In genomic region chr6:21935142-21935541, GRCh38 we compare ENCODE assay signal across 16 cellular contexts.
DNase-seq lines count a peak whose midpoint lies in the region; ATAC-seq and TF ChIP-seq lines count a peak whose summit lies in the region.
"Had no signal": no experiment of that assay in that cellular context is flagged by ENCODE, and none has a peak within 500 bp of the region (broad histone marks: within the 10 kb centered on the region; RNA-seq: fewer than 3 reads in every experiment).

No MANE protein-coding gene starts in this region.

- TF ChIP-seq CTCF in Panc1 (IDR thresholded peaks at IDR 0.05): no peak
- TF ChIP-seq CTCF in endodermal cell (conservative IDR thresholded peaks at IDR 0.05): no peak
- no peak for TF ChIP-seq CTCF in CD4-positive, alpha-beta T cell (IDR thresholded peaks at IDR 0.05)
- no peak for TF ChIP-seq CTCF in left lung (IDR thresholded peaks at IDR 0.05)

- H3K4me1 ChIP-seq in GM23248 (ENCODE audit: insufficient read depth) (peaks cover 14% of the 10 kb centered on the region), Panc1 (ENCODE audit: control insufficient read depth, insufficient read depth, low read length) (no peaks in the 10 kb centered on the region), endodermal cell (ENCODE audit: control insufficient read depth, insufficient read depth, low read length) (no peaks in the 10 kb centered on the region), left lung (no peaks in the 10 kb centered on the region)
- H3K4me1 ChIP-seq: BLaER1 treated with 17β-estradiol and CSF1 and Interleukin-3, amounts not matched to agents 10 nM and 100 nM; HAP-1 had no signal

- in situ Hi-C loops in GM23248 (cut with MboI) (loop anchor here (10.0 kb wide), 1 partner anchor 330 kb away; no protein-coding TSS in a partner anchor), Panc1 (cut with HindIII; ENCODE audit: low pct_unique_long_range_greater_than_20kb, low sequenced_read_pairs) (no loop called here)

- no peak overlapping the region for H3K4me3 ChIP-seq in GM23248
- H3K4me3 ChIP-seq in Panc1 (ENCODE audit: low read depth in 2 of 2, low read length in 2 of 2): no peak overlapping the region
- no peak overlapping the region for H3K4me3 ChIP-seq in endodermal cell (ENCODE audit: low read length)
- H3K4me3 ChIP-seq in left lung: no peak overlapping the region
- H3K4me3 ChIP-seq: BLaER1 treated with 17β-estradiol and CSF1 and Interleukin-3, amounts not matched to agents 10 nM and 100 nM; HAP-1 had no signal

- H3K4me3 Mint-ChIP-seq in endodermal cell: no peak overlapping the region
- H3K4me3 Mint-ChIP-seq in CD4-positive, alpha-beta T cell: no peak overlapping the region
- H3K4me3 Mint-ChIP-seq: B cell; CD8-positive, alpha-beta memory T cell; HFFc6 had no signal

- intact Hi-C loops in Panc1 (cut with micrococcal nuclease; ENCODE audit: unreplicated experiment): loop anchor here (5.0 to 10.0 kb wide), 2 partner anchors 200 to 338 kb away; no protein-coding TSS in a partner anchor
- intact Hi-C loops in CD4-positive, alpha-beta T cell (cut with DNase I, micrococcal nuclease): no loop called here
- intact Hi-C loops in left lung (cut with DNase I): loop anchor here in 1 of 2 donors (10.0 kb wide), 1 partner anchor 340 kb away; the partner anchor contains the start of gene SOX4

- H3K79me2 ChIP-seq in GM23248 (ENCODE audit: insufficient read depth): no peaks in the 10 kb centered on the region

- H3K36me3 ChIP-seq in GM23248 (ENCODE audit: low read depth) (no peaks in the 10 kb centered on the region), Panc1 (ENCODE audit: control insufficient read depth, insufficient read depth, low read length) (no peaks in the 10 kb centered on the region), endodermal cell (ENCODE audit: control insufficient read depth, insufficient read depth, low read length) (peaks cover 46% of the 10 kb centered on the region), left lung (no peaks in the 10 kb centered on the region)
- H3K36me3 ChIP-seq: BLaER1 treated with 17β-estradiol and CSF1 and Interleukin-3, amounts not matched to agents 10 nM and 100 nM; HAP-1 had no signal

- H3K9me3 Mint-ChIP-seq in endodermal cell: peaks cover 10% of the 10 kb centered on the region
- peaks cover 7% of the 10 kb centered on the region for H3K9me3 Mint-ChIP-seq in CD4-positive, alpha-beta T cell
- H3K9me3 Mint-ChIP-seq: HFFc6 had no signal

- H2AFZ ChIP-seq in GM23248: no peak overlapping the region

- H3K9me2 ChIP-seq in GM23248 (ENCODE audit: insufficient read depth): no peaks in the 10 kb centered on the region

- H3K27ac Mint-ChIP-seq in endodermal cell: peak overlapping the region; percentile 6
- H3K27ac Mint-ChIP-seq in CD4-positive, alpha-beta T cell: no peak overlapping the region
- H3K27ac Mint-ChIP-seq: B cell; CD8-positive, alpha-beta memory T cell; HFFc6 had no signal

- H4K20me1 ChIP-seq in GM23248 (ENCODE audit: insufficient read depth): no peaks in the 10 kb centered on the region
- H4K20me1 ChIP-seq: BLaER1 treated with 17β-estradiol and CSF1 and Interleukin-3, amounts not matched to agents 10 nM and 100 nM had no signal

- peaks cover 40% of the 10 kb centered on the region for H3K36me3 Mint-ChIP-seq in endodermal cell (ENCODE audit: low read depth)
- no peaks in the 10 kb centered on the region for H3K36me3 Mint-ChIP-seq in CD4-positive, alpha-beta T cell (ENCODE audit: low read depth)
- H3K36me3 Mint-ChIP-seq: CD8-positive, alpha-beta memory T cell had no signal

- H3F3A ChIP-seq in GM23248 (ENCODE audit: insufficient read depth): peaks cover 14% of the 10 kb centered on the region

- no peak overlapping the region for H3K4me2 ChIP-seq in GM23248 (ENCODE audit: unreplicated experiment)
- H3K4me2 ChIP-seq: BLaER1 treated with 17β-estradiol and CSF1 and Interleukin-3, amounts not matched to agents 10 nM and 100 nM had no signal

- CTCF ChIA-PET in Panc1 (lab: Charles Lee): interaction anchor here (0.5 to 0.7 kb wide), 2 partner anchors 51 to 1002 kb away, joined by 4 to 6 read pairs; no protein-coding TSS in a partner anchor
- CTCF ChIA-PET in CD4-positive, alpha-beta T cell (lab: Charles Lee): no interaction called here

- DNase-seq in GM23248 (no peak), Panc1 (ENCODE audit: low read depth, low spot score) (no peak), endodermal cell (no peak), left lung (no peak)
- no peak for DNase-seq in CD4-positive, alpha-beta T cell
- DNase-seq: CD8-positive, alpha-beta memory T cell; COR-L47; DMS153; DMS79; GF-D8; KG1 had no signal

- ATAC-seq in Panc1 (no peak), GM18519 (IDR thresholded peaks at IDR 0.05; ENCODE audit: low FRiP score, unreplicated experiment) (no peak), left lung (no peak)
- ATAC-seq in CD4-positive, alpha-beta T cell (ENCODE audit: poor library complexity): no peak

- H3K27ac ChIP-seq in GM23248 (peak overlapping the region; percentile 25), Panc1 (ENCODE audit: low read length) (peak overlapping the region; percentile 45; the same call in 1 of the 2 replicates), endodermal cell (ENCODE audit: low read depth, low read length) (no peak overlapping the region), left lung (no peak overlapping the region)
- no peak overlapping the region for H3K27ac ChIP-seq in CD4-positive, alpha-beta T cell (ENCODE audit: low read depth, low read length)
- H3K27ac ChIP-seq: BLaER1 treated with 17β-estradiol and CSF1 and Interleukin-3, amounts not matched to agents 10 nM and 100 nM had no signal

- POLR2A ChIA-PET in Panc1 (lab: Charles Lee): no interaction called here
- POLR2A ChIA-PET in CD4-positive, alpha-beta T cell (lab: Charles Lee): no interaction called here

- peaks cover 13% of the 10 kb centered on the region for H3K4me1 Mint-ChIP-seq in endodermal cell
- H3K4me1 Mint-ChIP-seq in CD4-positive, alpha-beta T cell (ENCODE audit: low read depth): no peaks in the 10 kb centered on the region
- H3K4me1 Mint-ChIP-seq: B cell; CD8-positive, alpha-beta memory T cell had no signal

- H3K9ac ChIP-seq in GM23248: no peak overlapping the region
- no peak overlapping the region for H3K9ac ChIP-seq in endodermal cell (ENCODE audit: extremely low read depth, low read length, poor library complexity, severe bottlenecking)
- H3K9ac ChIP-seq: BLaER1 treated with 17β-estradiol and CSF1 and Interleukin-3, amounts not matched to agents 10 nM and 100 nM had no signal

- no TSS peak for BruUV-seq in Panc1 (replicated peaks; lab: Mats Ljungman, UMichigan)

- no peaks in the 10 kb centered on the region for H3K9me3 ChIP-seq in GM23248 (ENCODE audit: low read depth)
- H3K9me3 ChIP-seq in Panc1 (ENCODE audit: control insufficient read depth, insufficient read depth, low read depth, low read length): no peaks in the 10 kb centered on the region; the same call in 1 of the 2 replicates
- peaks cover 15% of the 10 kb centered on the region for H3K9me3 ChIP-seq in endodermal cell (ENCODE audit: control insufficient read depth, low read length)
- H3K9me3 ChIP-seq in CD4-positive, alpha-beta T cell (ENCODE audit: control insufficient read depth, low read length): no peaks in the 10 kb centered on the region
- H3K9me3 ChIP-seq in left lung: no peaks in the 10 kb centered on the region
- H3K9me3 ChIP-seq: HAP-1 had no signal

- H3K27me3 ChIP-seq in GM23248 (replicated peaks; ENCODE audit: insufficient read depth) (no peaks in the 10 kb centered on the region), Panc1 (ENCODE audit: control insufficient read depth, insufficient read depth, low read length) (no peaks in the 10 kb centered on the region), endodermal cell (ENCODE audit: control insufficient read depth, insufficient read depth, low read length, poor library complexity, severe bottlenecking) (no peaks in the 10 kb centered on the region), left lung (no peaks in the 10 kb centered on the region)
- no peaks in the 10 kb centered on the region for H3K27me3 ChIP-seq in CD4-positive, alpha-beta T cell (ENCODE audit: control insufficient read depth, insufficient read depth, low read length)
- H3K27me3 ChIP-seq: BLaER1 treated with 17β-estradiol and CSF1 and Interleukin-3, amounts not matched to agents 10 nM and 100 nM had no signal

- no peaks in the 10 kb centered on the region for H3K27me3 Mint-ChIP-seq in endodermal cell (ENCODE audit: insufficient read depth)
- no peaks in the 10 kb centered on the region for H3K27me3 Mint-ChIP-seq in CD4-positive, alpha-beta T cell
- H3K27me3 Mint-ChIP-seq: B cell; CD8-positive, alpha-beta memory T cell had no signal

Comparison
In these comparisons a context has a peak if more than half of its experiments do, and no peak if none do; other contexts are left out.
1. H3K27ac ChIP-seq: peak in GM23248 (single experiment) and Panc1 (single experiment); none in endodermal cell (single experiment), CD4-positive, alpha-beta T cell (single experiment) and left lung (0 of 2).